In the genomic region with DNA sequence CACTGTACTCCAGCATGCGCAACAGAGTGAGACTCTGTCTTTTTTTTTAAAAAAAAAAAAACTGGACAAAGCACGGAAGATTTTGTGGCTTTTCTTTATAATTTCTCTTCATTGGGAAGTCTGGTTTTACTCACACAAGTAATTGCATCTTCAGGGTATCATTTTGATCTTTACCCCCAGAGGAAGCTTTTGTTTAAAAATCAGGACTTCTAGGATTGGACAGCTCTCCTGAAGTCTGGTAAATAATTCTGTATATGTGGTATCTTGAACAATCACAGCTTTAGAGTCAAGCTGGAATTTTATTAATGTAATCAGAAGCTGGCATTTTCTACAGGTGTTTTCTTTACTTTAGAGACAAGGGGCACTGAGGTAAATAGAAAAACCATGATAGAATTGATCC, we compare ENCODE assay signal across 22 cellular contexts.
"Had no signal": no experiment of that assay in that cellular context is flagged by ENCODE, and none has a peak within 500 bp of the region (broad histone marks: within the 10 kb centered on the region; RNA-seq: fewer than 3 reads in every experiment).

No MANE protein-coding gene starts in this region.

- H3K27ac ChIP-seq: dorsolateral prefrontal cortex, heart left ventricle, right atrium auricular region, sigmoid colon, skin epidermis, testis, tibial nerve, upper lobe of right lung, vagina had no signal

- H3K36me3 Mint-ChIP-seq: natural killer cell; stimulated activated naive B cell treated with anti-CD40 and anti-IgM and Interleukin-4, amounts not matched to agents 10 μg/mL and 1 μg/mL and 100 μg/mL, for 72 hours had no signal

- H3K4me1 ChIP-seq: right atrium auricular region, sigmoid colon, testis, upper lobe of right lung had no signal

- H3K9me3 Mint-ChIP-seq: mesothelial cell of epicardium; natural killer cell; neural crest cell; stimulated activated naive B cell treated with anti-CD40 and anti-IgM and Interleukin-4, amounts not matched to agents 10 μg/mL and 1 μg/mL and 100 μg/mL, for 72 hours; stimulated activated naive CD8-positive, alpha-beta T cell treated with anti-CD3 and anti-CD28 coated beads, Interleukin-15, amount 100 ng/mL, for 72 hours had no signal

- FAIRE-seq: frontal cortex had no signal

- H3K27me3 ChIP-seq: dorsolateral prefrontal cortex, heart left ventricle, right atrium auricular region, sigmoid colon, testis, tibial nerve, upper lobe of right lung, vagina had no signal

- H3K9me3 ChIP-seq: heart left ventricle, right atrium auricular region, sigmoid colon, testis, tibial nerve, upper lobe of right lung, vagina had no signal

- H3K27ac Mint-ChIP-seq: mesothelial cell of epicardium; natural killer cell; stimulated activated naive B cell treated with anti-CD40 and anti-IgM and Interleukin-4, amounts not matched to agents 10 μg/mL and 1 μg/mL and 100 μg/mL, for 72 hours; stimulated activated naive CD8-positive, alpha-beta T cell treated with anti-CD3 and anti-CD28 coated beads, Interleukin-15, amount 100 ng/mL, for 72 hours had no signal

- H3K4me1 Mint-ChIP-seq: natural killer cell; stimulated activated naive B cell treated with anti-CD40 and anti-IgM and Interleukin-4, amounts not matched to agents 10 μg/mL and 1 μg/mL and 100 μg/mL, for 72 hours; stimulated activated naive CD8-positive, alpha-beta T cell treated with anti-CD3 and anti-CD28 coated beads, Interleukin-15, amount 100 ng/mL, for 72 hours had no signal

- DNase-seq: dorsolateral prefrontal cortex; effector CD8-positive, alpha-beta T cell; heart left ventricle; hippocampal formation; left colon; mammary epithelial cell; natural killer cell; posterior cingulate gyrus; sigmoid colon; stimulated activated CD4-positive, alpha-beta T cell treated with anti-CD3 and anti-CD28 coated beads, Interleukin-2, amount 100 ng/mL, for 24 hours; stimulated activated CD4-positive, alpha-beta T cell treated with anti-CD3 and anti-CD28 coated beads, Interleukin-4, amount 100 ng/mL, for 4 hours; stimulated activated naive B cell treated with anti-CD40 and anti-IgM and Interleukin-4, amounts not matched to agents 10 μg/mL and 1 μg/mL and 100 μg/mL, for 72 hours; stimulated activated naive CD8-positive, alpha-beta T cell treated with anti-CD3 and anti-CD28 coated beads, Interleukin-15, amount 100 ng/mL, for 72 hours; testis; upper lobe of right lung had no signal

- H3K36me3 ChIP-seq: heart left ventricle, right atrium auricular region, sigmoid colon, tibial nerve, upper lobe of right lung, vagina had no signal

- H3K4me3 ChIP-seq: dorsolateral prefrontal cortex, heart left ventricle, right atrium auricular region, sigmoid colon, skin epidermis, testis, tibial nerve, upper lobe of right lung, vagina had no signal

- H3K4me3 Mint-ChIP-seq: mesothelial cell of epicardium; natural killer cell; neural crest cell; stimulated activated naive B cell treated with anti-CD40 and anti-IgM and Interleukin-4, amounts not matched to agents 10 μg/mL and 1 μg/mL and 100 μg/mL, for 72 hours; stimulated activated naive CD8-positive, alpha-beta T cell treated with anti-CD3 and anti-CD28 coated beads, Interleukin-15, amount 100 ng/mL, for 72 hours had no signal

- ATAC-seq: heart left ventricle; left colon; natural killer cell; stimulated activated naive B cell treated with anti-CD40 and anti-IgM and Interleukin-4, amounts not matched to agents 10 μg/mL and 1 μg/mL and 100 μg/mL, for 72 hours; stimulated activated naive CD8-positive, alpha-beta T cell treated with anti-CD3 and anti-CD28 coated beads, Interleukin-15, amount 100 ng/mL, for 72 hours; upper lobe of right lung had no signal
